ENCODE assay signal across 14 cellular contexts in genomic region chr2:181850914-181851560, GRCh38. TPM values are rescaled to one million over a fixed set of nuclear protein-coding genes. Genes with fewer than 3 reads are reported as not detected.
DNase-seq lines count a peak whose midpoint lies in the region; ATAC-seq and TF ChIP-seq lines count a peak whose summit lies in the region.
"Had no signal": no experiment of that assay in that cellular context is flagged by ENCODE, and none has a peak within 500 bp of the region (broad histone marks: within the 10 kb centered on the region; RNA-seq: fewer than 3 reads in every experiment).

No MANE protein-coding gene starts in this region.

- TF ChIP-seq CTCF in osteoblast (IDR thresholded peaks at IDR 0.05; ENCODE audit: extremely low read depth, low read depth, low read length), result no peak
- no peak for TF ChIP-seq CTCF in breast epithelium (IDR thresholded peaks at IDR 0.05)

- no peak for TF ChIP-seq POLR2A in breast epithelium (IDR thresholded peaks at IDR 0.05)

- peak overlapping the region; percentile 15 for H2AFZ ChIP-seq in osteoblast (ENCODE audit: low read length)
- H2AFZ ChIP-seq: parathyroid adenoma had no signal

- H3K9me3 ChIP-seq in osteoblast (ENCODE audit: low read depth, low read length) (no peaks in the 10 kb centered on the region), breast epithelium (no peaks in the 10 kb centered on the region)
- H3K9me3 ChIP-seq: tibial artery had no signal

- H3K4me3 ChIP-seq in osteoblast (ENCODE audit: insufficient read depth, low read length) (no peak overlapping the region), breast epithelium (no peak overlapping the region)
- H3K4me3 ChIP-seq: tibial artery had no signal

- H3K4me2 ChIP-seq in osteoblast (ENCODE audit: insufficient read depth, low read length), result no peak overlapping the region

- H3K36me3 ChIP-seq in osteoblast (ENCODE audit: insufficient read depth, low read length) (no peaks in the 10 kb centered on the region), breast epithelium (no peaks in the 10 kb centered on the region)
- H3K36me3 ChIP-seq: tibial artery had no signal

- no peaks in the 10 kb centered on the region for H3K4me1 ChIP-seq in osteoblast (ENCODE audit: insufficient read depth, low read length)
- no peaks in the 10 kb centered on the region for H3K4me1 ChIP-seq in breast epithelium
- H3K4me1 ChIP-seq: parathyroid adenoma had no signal

- H3K27me3 ChIP-seq in osteoblast (ENCODE audit: insufficient read depth, low read length) (no peaks in the 10 kb centered on the region), breast epithelium (no peaks in the 10 kb centered on the region)
- H3K27me3 ChIP-seq: tibial artery had no signal

- H3K36me3 Mint-ChIP-seq in natural killer cell treated with Interleukin-12 subunit alpha and Interleukin-12 subunit beta and Interleukin-15 and Interleukin-18, amount 100 ng/mL, for 72 hours, result no peaks in the 10 kb centered on the region

- DNase-seq in NOMO-1 treated with dmso at 0.1 percent for 144 hours (lab: John Stamatoyannopoulos, UW; ENCODE audit: unreplicated experiment) (peak; percentile 67), osteoblast (ENCODE audit: insufficient read length, low spot score, missing footprints) (no peak), activated gamma-delta T cell treated with Interleukin-2 at 50 U/mL for 16 hours (no peak), breast epithelium (ENCODE audit: low spot score in 2 of 2) (no peak)
- DNase-seq in natural killer cell treated with Interleukin-12 subunit alpha and Interleukin-12 subunit beta and Interleukin-15 and Interleukin-18, amount 100 ng/mL, for 72 hours (ENCODE audit: low spot score), result no peak
- DNase-seq: activated CD4-positive, alpha-beta T cell treated with anti-CD3 and anti-CD28 coated beads, Interleukin-2, amount 50 U/mL, for 48 hours; activated effector memory CD4-positive, alpha-beta T cell treated with anti-CD3 and anti-CD28 coated beads, Interleukin-2, amount 50 U/mL, for 16 hours; hypothalamus; tibial artery had no signal

- peaks cover 2 to 22% of the 10 kb centered on the region in 2 donors for H3K27me3 Mint-ChIP-seq in natural killer cell treated with Interleukin-12 subunit alpha and Interleukin-12 subunit beta and Interleukin-15 and Interleukin-18, amount 100 ng/mL, for 72 hours

- H3K27ac ChIP-seq in osteoblast (ENCODE audit: low read depth, low read length), result no peak overlapping the region
- no peak overlapping the region for H3K27ac ChIP-seq in breast epithelium
- H3K27ac ChIP-seq: parathyroid adenoma, tibial artery had no signal

- intact Hi-C loops in breast epithelium (cut with DNase I; ENCODE audit: low total_unique reads), result no loop called here

- no peaks in the 10 kb centered on the region for H3K79me2 ChIP-seq in osteoblast (ENCODE audit: insufficient read depth, low read length)
- H3K79me2 ChIP-seq: parathyroid adenoma had no signal

- peak; percentile 67 for ATAC-seq in GM18907 (IDR thresholded peaks at IDR 0.05; ENCODE audit: unreplicated experiment)
- ATAC-seq in HG02981 (IDR thresholded peaks at IDR 0.05; ENCODE audit: unreplicated experiment), result peak; percentile 75
- ATAC-seq in GM18870 (IDR thresholded peaks at IDR 0.05; ENCODE audit: unreplicated experiment), result no peak
- no peak for ATAC-seq in natural killer cell treated with Interleukin-12 subunit alpha and Interleukin-12 subunit beta and Interleukin-15 and Interleukin-18, amount 100 ng/mL, for 72 hours

- no peak overlapping the region for H3K27ac Mint-ChIP-seq in natural killer cell treated with Interleukin-12 subunit alpha and Interleukin-12 subunit beta and Interleukin-15 and Interleukin-18, amount 100 ng/mL, for 72 hours
- H3K27ac Mint-ChIP-seq: T-helper 2 cell treated with Interferon-gamma antibody and Interleukin-4, amounts not matched to agents 5 μg/mL and 100 μg/mL, for 36 hours had no signal

- H3K9me3 Mint-ChIP-seq in natural killer cell treated with Interleukin-12 subunit alpha and Interleukin-12 subunit beta and Interleukin-15 and Interleukin-18, amount 100 ng/mL, for 72 hours, result no peaks in the 10 kb centered on the region
- H3K9me3 Mint-ChIP-seq: T-helper 2 cell treated with Interferon-gamma antibody and Interleukin-4, amounts not matched to agents 5 μg/mL and 100 μg/mL, for 36 hours had no signal

- no peak overlapping the region for H3K4me3 Mint-ChIP-seq in natural killer cell treated with Interleukin-12 subunit alpha and Interleukin-12 subunit beta and Interleukin-15 and Interleukin-18, amount 100 ng/mL, for 72 hours
- H3K4me3 Mint-ChIP-seq: T-helper 2 cell treated with Interferon-gamma antibody and Interleukin-4, amounts not matched to agents 5 μg/mL and 100 μg/mL, for 36 hours had no signal

- H3K4me1 Mint-ChIP-seq in natural killer cell treated with Interleukin-12 subunit alpha and Interleukin-12 subunit beta and Interleukin-15 and Interleukin-18, amount 100 ng/mL, for 72 hours (ENCODE audit: low read depth in 2 of 2), result no peaks in the 10 kb centered on the region

- no peaks in the 10 kb centered on the region for H4K20me1 ChIP-seq in osteoblast (ENCODE audit: insufficient read depth, low read length)

RNA-seq across cellular contexts. Expression of gene ITPRID2, which starts 40.5 kb away (rescaled TPM):
- total RNA-seq in osteoblast (99.6 and 108 TPM in 2 replicates), breast epithelium (100 to 1,000 TPM in 1 of 3 donors, 10 to 100 TPM in 2; 67.2 to 170 (median 98.9) TPM)
- 10 to 100 TPM; 53.4 to 79.7 TPM for total RNA-seq in natural killer cell treated with Interleukin-12 subunit alpha and Interleukin-12 subunit beta and Interleukin-15 and Interleukin-18, amount 100 ng/mL, for 72 hours

Comparison
In these comparisons a context has a peak if more than half of its experiments do, and no peak if none do; other contexts are left out.
1. ATAC-seq: peak in GM18907 (single experiment) and HG02981 (single experiment); none in GM18870 (single experiment) and natural killer cell treated with Interleukin-12 subunit alpha and Interleukin-12 subunit beta and Interleukin-15 and Interleukin-18, amount 100 ng/mL, for 72 hours (0 of 2).